In the genomic region with DNA sequence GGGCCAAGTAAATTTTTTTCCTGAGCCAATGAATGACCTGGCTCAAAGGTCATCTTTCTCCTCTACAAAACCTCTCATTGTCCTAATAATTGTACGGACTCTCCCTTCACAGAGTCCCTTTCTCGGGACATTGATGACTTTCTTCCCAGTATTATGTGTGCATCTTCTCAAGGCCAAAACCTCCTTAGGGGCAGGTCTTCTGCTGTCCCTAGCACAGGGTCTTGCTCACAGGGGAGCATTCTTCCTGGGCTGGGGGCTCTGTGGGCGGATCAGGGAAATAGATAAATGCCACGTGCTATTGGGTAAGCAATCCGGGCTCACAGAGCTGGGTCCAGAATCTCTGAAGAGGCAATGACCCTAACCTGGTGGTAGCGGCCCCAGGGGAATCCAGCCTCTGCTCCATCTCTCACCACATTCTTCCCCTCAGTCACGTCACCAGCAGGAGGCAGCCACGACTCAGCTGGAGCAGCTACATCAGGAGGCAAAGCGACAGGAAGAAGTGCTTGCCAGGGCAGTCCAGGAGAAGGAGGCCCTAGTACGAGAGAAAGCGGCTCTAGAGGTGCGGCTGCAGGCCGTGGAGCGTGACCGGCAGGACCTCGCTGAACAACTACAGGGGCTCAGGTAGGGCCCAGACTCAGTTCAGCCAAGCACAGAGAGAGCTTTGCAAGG, we compare ENCODE assay signal across 13 cellular contexts. TPM values are rescaled to one million over a fixed set of nuclear protein-coding genes. Genes with fewer than 3 reads are reported as not detected.
DNase-seq lines count a peak whose midpoint lies in the region; ATAC-seq, FAIRE-seq and TF ChIP-seq lines count a peak whose summit lies in the region.
"Had no signal": no experiment of that assay in that cellular context is flagged by ENCODE, and none has a peak within 500 bp of the region (broad histone marks: within the 10 kb centered on the region; RNA-seq: fewer than 3 reads in every experiment).

No MANE protein-coding gene starts in this region.

- no peak overlapping the region for H3K4me3 ChIP-seq in BE2C (ENCODE audit: low read depth, low read length)

- DNase-seq in BE2C, result peak; percentile 42
- DNase-seq in GM18507 (ENCODE audit: extremely low spot score, insufficient read length, low read depth), result peak; percentile 17
- peak; percentile 33 for DNase-seq in UCSD-AML1 (lab: John Stamatoyannopoulos, UW; ENCODE audit: unreplicated experiment)
- peak; percentile 9 for DNase-seq in iPS DF 19.7 (ENCODE audit: low read depth, low spot score)
- DNase-seq in effector CD8-positive, alpha-beta T cell (lab: John Stamatoyannopoulos, UW), result no peak
- DNase-seq in NK-92 (lab: John Stamatoyannopoulos, UW; ENCODE audit: unreplicated experiment), result no peak
- no peak for DNase-seq in NCI-H2029 treated with DMSO at 0.1 percent for 48 hours (lab: John Stamatoyannopoulos, UW)
- DNase-seq: activated T-cell treated with anti-CD3 and anti-CD28 coated beads, Interleukin-2, amount 50 U/mL, for 1 hour; DMS153; left cardiac atrium; retina had no signal

- FAIRE-seq in GM18507 (lab: Jason Lieb, UNC), result peak; percentile 54
- FAIRE-seq: GM19239 had no signal

- no peaks in the 10 kb centered on the region for H3K9me3 ChIP-seq in BE2C

- no peaks in the 10 kb centered on the region for H3K4me1 ChIP-seq in BE2C

- no peaks in the 10 kb centered on the region for H3K27me3 ChIP-seq in BE2C

- peak; percentile 36 for TF ChIP-seq CTCF in BE2C (IDR thresholded peaks at IDR 0.05; ENCODE audit: low read depth, low read length)

- H3K36me3 ChIP-seq in BE2C, result peaks cover 53% of the 10 kb centered on the region

- no peak for ATAC-seq in GM21423 (IDR thresholded peaks at IDR 0.05; ENCODE audit: unreplicated experiment)
- ATAC-seq: left cardiac atrium had no signal

RNA-seq across cellular contexts. Expression of a gene that starts 23.5 kb away (rescaled TPM):
- 25.7 TPM for polyA plus RNA-seq in BE2C (2012; ENCODE audit: insufficient read depth, insufficient read length, low read depth)

RNA-seq across cellular contexts. Expression of a gene that starts 40.9 kb away (rescaled TPM):
- not detected for polyA plus RNA-seq in BE2C (2012; ENCODE audit: insufficient read depth, insufficient read length, low read depth)

RNA-seq across cellular contexts. Expression of a gene that starts 50.5 kb away (rescaled TPM):
- polyA plus RNA-seq in BE2C (2012; ENCODE audit: insufficient read depth, insufficient read length, low read depth), result not detected

Comparison
In these comparisons a context has a peak if more than half of its experiments do, and no peak if none do; other contexts are left out.
1. DNase-seq: peak in BE2C (single experiment), GM18507 (single experiment), UCSD-AML1 (single experiment) and iPS DF 19.7 (single experiment); none in effector CD8-positive, alpha-beta T cell (single experiment), NK-92 (single experiment) and NCI-H2029 treated with DMSO at 0.1 percent for 48 hours (single experiment).